In the genomic region with DNA sequence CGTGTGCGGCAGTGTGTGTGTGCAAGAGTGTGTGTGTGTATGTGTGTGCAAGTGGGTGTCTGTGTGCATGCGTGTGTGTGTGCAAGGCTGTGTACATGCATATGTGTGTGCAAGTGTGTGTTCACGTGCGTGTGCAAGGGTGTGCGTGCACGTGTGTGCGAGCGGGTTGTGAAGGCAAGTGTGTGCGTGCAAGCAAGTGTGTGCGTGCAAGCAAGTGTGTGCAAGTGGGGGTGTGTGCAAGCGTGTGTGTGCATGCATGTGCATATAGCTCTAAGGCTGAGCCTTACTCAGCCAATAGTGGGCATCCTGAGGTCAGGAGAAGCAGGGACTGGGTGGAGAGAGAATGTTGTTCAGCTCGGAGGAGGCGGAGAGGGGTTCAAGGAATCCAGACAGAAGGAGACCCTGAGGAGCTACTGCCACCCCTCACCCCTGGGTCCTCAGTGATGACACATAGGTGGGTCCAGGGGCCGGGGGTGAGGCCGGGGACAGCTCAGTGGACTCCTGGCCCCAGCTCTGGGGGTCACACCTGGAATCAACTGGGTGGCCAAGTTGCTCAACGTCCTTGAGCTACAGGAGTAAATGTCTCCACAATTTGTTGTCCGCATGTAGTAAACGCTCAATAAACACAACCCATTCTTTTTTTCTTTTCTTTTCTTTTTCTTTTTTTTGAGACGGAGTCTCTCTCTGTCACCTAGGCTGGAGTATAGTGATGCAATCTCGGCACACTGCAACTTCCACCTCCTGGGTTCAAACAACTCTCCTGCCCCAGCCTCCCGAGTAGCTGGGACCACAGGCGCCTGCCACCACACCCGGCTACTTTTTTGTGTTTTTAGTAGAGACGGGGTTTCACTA, we compare ENCODE assay signal across 13 cellular contexts. TPM values are rescaled to one million over a fixed set of nuclear protein-coding genes. Genes with fewer than 3 reads are reported as not detected.
DNase-seq lines count a peak whose midpoint lies in the region; ATAC-seq and TF ChIP-seq lines count a peak whose summit lies in the region.
"Had no signal": no experiment of that assay in that cellular context is flagged by ENCODE, and none has a peak within 500 bp of the region (broad histone marks: within the 10 kb centered on the region; RNA-seq: fewer than 3 reads in every experiment).

No MANE protein-coding gene starts in this region.

- peaks cover 33% of the 10 kb centered on the region for H3K27me3 Mint-ChIP-seq in WTC11 (ENCODE audit: low read depth)
- peaks cover 19% of the 10 kb centered on the region for H3K27me3 Mint-ChIP-seq in endothelial cell (ENCODE audit: unreplicated experiment)

- intact Hi-C loops in sciatic nerve (cut with DNase I): no loop called here

- H3K27ac Mint-ChIP-seq in WTC11: peak overlapping the region; percentile 73; the same call in 1 of the 2 replicates
- peak overlapping the region; percentile 78 for H3K27ac Mint-ChIP-seq in endothelial cell (ENCODE audit: unreplicated experiment)

- H3K4me3 Mint-ChIP-seq in WTC11 (peak overlapping the region; percentile 86), endothelial cell (ENCODE audit: unreplicated experiment) (peak overlapping the region; percentile 85)

- DNase-seq in activated CD8-positive, alpha-beta memory T cell treated with anti-CD3 and anti-CD28 coated beads for 24 hours: peak; percentile 57
- DNase-seq in activated CD8-positive, alpha-beta memory T cell treated with anti-CD3 and anti-CD28 coated beads, Interleukin-2, amount 50 U/mL, for 4 hours: no peak
- DNase-seq in WTC11 (ENCODE audit: low spot score) (no peak), endothelial cell (ENCODE audit: low spot score) (no peak), sciatic nerve (ENCODE audit: low spot score) (peak; percentile 47), hepatic stellate cell (ENCODE audit: low spot score) (no peak), NCI-H1048 (lab: John Stamatoyannopoulos, UW) (no peak), dedifferentiated amniotic fluid mesenchymal stem cell (ENCODE audit: extremely low spot score) (no peak)
- DNase-seq: activated gamma-delta T cell; GF-D8; islet precursor cell; stimulated activated CD4-positive, alpha-beta T cell treated with anti-CD3 and anti-CD28 coated beads, Interleukin-15, amount 100 ng/mL, for 24 hours; T1000 had no signal

- ATAC-seq in WTC11 (no peak), sciatic nerve (no peak)

- no peaks in the 10 kb centered on the region for H3K36me3 Mint-ChIP-seq in WTC11
- H3K36me3 Mint-ChIP-seq in endothelial cell (ENCODE audit: low read depth, unreplicated experiment): peaks cover 22% of the 10 kb centered on the region

- TF ChIP-seq CTCF in WTC11 (IDR thresholded peaks at IDR 0.05) (no peak), endothelial cell (IDR thresholded peaks at IDR 0.05; ENCODE audit: unreplicated experiment) (no peak)

- CTCF ChIA-PET in WTC11 (lab: Charles Lee): interaction anchor here (1.3 to 8.7 kb wide), 4 partner anchors 10 to 81 kb away, joined by 7 to 46 read pairs (median 13); partner anchors contain the start of gene GH1

- peaks cover 16% of the 10 kb centered on the region for H3K4me1 Mint-ChIP-seq in WTC11
- peaks cover 44% of the 10 kb centered on the region for H3K4me1 Mint-ChIP-seq in endothelial cell (ENCODE audit: unreplicated experiment)

- POLR2A ChIA-PET in WTC11 (lab: Charles Lee): no interaction called here

- no peaks in the 10 kb centered on the region for H3K9me3 Mint-ChIP-seq in WTC11
- no peaks in the 10 kb centered on the region for H3K9me3 Mint-ChIP-seq in endothelial cell (ENCODE audit: unreplicated experiment)

TF ChIP-seq in WTC11, 78 proteins besides CTCF, POLR2A, EP300 and RAD21:
- no peak for TF ChIP-seq ZNF671 (CRISPR knock-in tag; IDR thresholded peaks at IDR 0.05)
- no peak for TF ChIP-seq GRHL2 (CRISPR knock-in tag; IDR thresholded peaks at IDR 0.05; ENCODE audit: insufficient replicate concordance, severe bottlenecking)
- no peak for TF ChIP-seq ZNF416 (CRISPR knock-in tag; IDR thresholded peaks at IDR 0.05)
- TF ChIP-seq, protein P1, sequence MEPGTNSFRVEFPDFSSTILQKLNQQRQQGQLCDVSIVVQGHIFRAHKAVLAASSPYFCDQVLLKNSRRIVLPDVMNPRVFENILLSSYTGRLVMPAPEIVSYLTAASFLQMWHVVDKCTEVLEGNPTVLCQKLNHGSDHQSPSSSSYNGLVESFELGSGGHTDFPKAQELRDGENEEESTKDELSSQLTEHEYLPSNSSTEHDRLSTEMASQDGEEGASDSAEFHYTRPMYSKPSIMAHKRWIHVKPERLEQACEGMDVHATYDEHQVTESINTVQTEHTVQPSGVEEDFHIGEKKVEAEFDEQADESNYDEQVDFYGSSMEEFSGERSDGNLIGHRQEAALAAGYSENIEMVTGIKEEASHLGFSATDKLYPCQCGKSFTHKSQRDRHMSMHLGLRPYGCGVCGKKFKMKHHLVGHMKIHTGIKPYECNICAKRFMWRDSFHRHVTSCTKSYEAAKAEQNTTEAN (CRISPR knock-in tag; IDR thresholded peaks at IDR 0.05): peak; percentile 99
- TF ChIP-seq TEAD4 (CRISPR knock-in tag; IDR thresholded peaks at IDR 0.05): no peak
- no peak for TF ChIP-seq ZNF532 (CRISPR knock-in tag; IDR thresholded peaks at IDR 0.05; ENCODE audit: borderline replicate concordance)
- no peak for TF ChIP-seq E2F1 (CRISPR knock-in tag; IDR thresholded peaks at IDR 0.05)
- TF ChIP-seq FOXK1 (CRISPR knock-in tag; IDR thresholded peaks at IDR 0.05): no peak

RNA-seq across cellular contexts. Expression of gene PRR29, which starts 1.8 kb away (rescaled TPM):
- total RNA-seq in WTC11 (2021): 0.64 to 1.1 TPM (median 0.85 TPM) in 3 replicates
- 25.3 TPM for total RNA-seq in endothelial cell (ENCODE audit: unreplicated experiment)
- 1.0 TPM for total RNA-seq in sciatic nerve

RNA-seq across cellular contexts. Expression of gene ICAM2, which starts 20.5 kb away (rescaled TPM):
- total RNA-seq in WTC11 (2021) (0.33 to 0.57 TPM (median 0.44 TPM) in 3 replicates), endothelial cell (ENCODE audit: unreplicated experiment) (52.1 TPM), sciatic nerve (38.2 TPM)

RNA-seq across cellular contexts. Expression of gene SCN4A, which starts 27.2 kb away (rescaled TPM):
- total RNA-seq in WTC11 (2021): 5.2 to 5.8 TPM (median 5.5 TPM) in 3 replicates
- 0.95 TPM for total RNA-seq in endothelial cell (ENCODE audit: unreplicated experiment)
- 3.5 TPM for total RNA-seq in sciatic nerve

Comparison
In these comparisons a context has a peak if more than half of its experiments do, and no peak if none do; other contexts are left out.
1. DNase-seq: peak in activated CD8-positive, alpha-beta memory T cell treated with anti-CD3 and anti-CD28 coated beads for 24 hours (single experiment) and sciatic nerve (single experiment); none in activated CD8-positive, alpha-beta memory T cell treated with anti-CD3 and anti-CD28 coated beads, Interleukin-2, amount 50 U/mL, for 4 hours (single experiment), WTC11 (single experiment), endothelial cell (single experiment), hepatic stellate cell (single experiment), NCI-H1048 (single experiment) and dedifferentiated amniotic fluid mesenchymal stem cell (single experiment).
2. RNA of gene PRR29, which starts 1.8 kb away (total RNA-seq): 25.3 TPM in endothelial cell (single experiment); 1.0 TPM in sciatic nerve (single experiment) and 0.64 to 1.1 TPM in WTC11; every median in the first group is over 10 times any median in the second.
3. RNA of gene ICAM2, which starts 20.5 kb away (total RNA-seq): 52.1 TPM in endothelial cell (single experiment) and 38.2 TPM in sciatic nerve (single experiment); 0.33 to 0.57 TPM in WTC11; every median in the first group is over 10 times any median in the second.